Comparison of ENCODE assay signal across 1 cellular context in the genomic region with DNA sequence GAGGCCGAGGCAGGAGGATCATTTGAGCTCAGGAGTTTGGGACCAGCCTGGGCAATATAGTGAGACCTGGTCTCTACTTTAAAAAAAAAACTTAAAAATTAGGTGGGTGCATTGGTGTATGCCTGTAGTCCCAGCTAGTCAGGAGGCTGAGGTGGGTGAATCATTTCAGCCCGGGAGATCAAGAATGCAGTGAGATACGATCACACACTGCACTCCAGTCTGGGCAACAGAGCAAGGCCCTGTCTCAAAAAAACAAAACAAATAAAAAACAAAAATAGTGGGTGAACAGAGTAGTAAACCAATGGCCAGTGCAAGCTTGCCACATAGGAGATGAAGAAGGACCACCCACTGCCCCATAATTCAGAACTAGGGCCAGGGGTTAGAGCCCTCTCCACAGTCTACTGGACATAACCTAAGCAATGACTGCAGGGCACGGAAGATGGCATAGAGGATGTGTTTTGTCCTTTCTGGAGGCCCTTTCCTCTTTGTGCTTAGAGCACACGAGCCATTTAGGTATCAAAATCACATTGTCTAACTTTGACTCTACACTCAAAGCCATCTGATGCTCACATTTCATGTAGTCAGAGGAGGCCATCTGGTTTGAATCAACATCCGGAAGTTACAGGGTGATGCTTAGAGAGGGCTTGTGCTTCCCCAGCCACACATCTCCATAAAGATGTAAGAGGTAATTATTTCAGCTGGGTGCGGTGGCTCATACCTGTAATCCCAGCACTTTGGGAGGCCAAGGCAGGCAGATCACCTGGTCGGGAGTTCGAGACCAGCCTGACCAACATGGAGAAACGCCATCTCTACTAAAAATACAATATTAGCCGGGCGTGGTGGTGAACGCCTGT.
TF ChIP-seq lines count a peak whose summit lies in the region.

No MANE protein-coding gene starts in this region.

TF ChIP-seq in SK-N-SH treated with all-trans-retinoic acid at 6 μM for 48 hours, 23 proteins besides CTCF, POLR2A, EP300 and RAD21 (continued from another document):
- TF ChIP-seq, protein P1, sequence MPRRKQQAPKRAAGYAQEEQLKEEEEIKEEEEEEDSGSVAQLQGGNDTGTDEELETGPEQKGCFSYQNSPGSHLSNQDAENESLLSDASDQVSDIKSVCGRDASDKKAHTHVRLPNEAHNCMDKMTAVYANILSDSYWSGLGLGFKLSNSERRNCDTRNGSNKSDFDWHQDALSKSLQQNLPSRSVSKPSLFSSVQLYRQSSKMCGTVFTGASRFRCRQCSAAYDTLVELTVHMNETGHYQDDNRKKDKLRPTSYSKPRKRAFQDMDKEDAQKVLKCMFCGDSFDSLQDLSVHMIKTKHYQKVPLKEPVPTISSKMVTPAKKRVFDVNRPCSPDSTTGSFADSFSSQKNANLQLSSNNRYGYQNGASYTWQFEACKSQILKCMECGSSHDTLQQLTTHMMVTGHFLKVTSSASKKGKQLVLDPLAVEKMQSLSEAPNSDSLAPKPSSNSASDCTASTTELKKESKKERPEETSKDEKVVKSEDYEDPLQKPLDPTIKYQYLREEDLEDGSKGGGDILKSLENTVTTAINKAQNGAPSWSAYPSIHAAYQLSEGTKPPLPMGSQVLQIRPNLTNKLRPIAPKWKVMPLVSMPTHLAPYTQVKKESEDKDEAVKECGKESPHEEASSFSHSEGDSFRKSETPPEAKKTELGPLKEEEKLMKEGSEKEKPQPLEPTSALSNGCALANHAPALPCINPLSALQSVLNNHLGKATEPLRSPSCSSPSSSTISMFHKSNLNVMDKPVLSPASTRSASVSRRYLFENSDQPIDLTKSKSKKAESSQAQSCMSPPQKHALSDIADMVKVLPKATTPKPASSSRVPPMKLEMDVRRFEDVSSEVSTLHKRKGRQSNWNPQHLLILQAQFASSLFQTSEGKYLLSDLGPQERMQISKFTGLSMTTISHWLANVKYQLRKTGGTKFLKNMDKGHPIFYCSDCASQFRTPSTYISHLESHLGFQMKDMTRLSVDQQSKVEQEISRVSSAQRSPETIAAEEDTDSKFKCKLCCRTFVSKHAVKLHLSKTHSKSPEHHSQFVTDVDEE (CRISPR knock-in tag; IDR thresholded peaks at IDR 0.05), result no peak
- TF ChIP-seq, protein P2, sequence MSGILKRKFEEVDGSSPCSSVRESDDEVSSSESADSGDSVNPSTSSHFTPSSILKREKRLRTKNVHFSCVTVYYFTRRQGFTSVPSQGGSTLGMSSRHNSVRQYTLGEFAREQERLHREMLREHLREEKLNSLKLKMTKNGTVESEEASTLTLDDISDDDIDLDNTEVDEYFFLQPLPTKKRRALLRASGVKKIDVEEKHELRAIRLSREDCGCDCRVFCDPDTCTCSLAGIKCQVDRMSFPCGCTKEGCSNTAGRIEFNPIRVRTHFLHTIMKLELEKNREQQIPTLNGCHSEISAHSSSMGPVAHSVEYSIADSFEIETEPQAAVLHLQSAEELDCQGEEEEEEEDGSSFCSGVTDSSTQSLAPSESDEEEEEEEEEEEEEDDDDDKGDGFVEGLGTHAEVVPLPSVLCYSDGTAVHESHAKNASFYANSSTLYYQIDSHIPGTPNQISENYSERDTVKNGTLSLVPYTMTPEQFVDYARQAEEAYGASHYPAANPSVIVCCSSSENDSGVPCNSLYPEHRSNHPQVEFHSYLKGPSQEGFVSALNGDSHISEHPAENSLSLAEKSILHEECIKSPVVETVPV (CRISPR knock-in tag; IDR thresholded peaks at IDR 0.05), result no peak
- TF ChIP-seq ZFP3 (CRISPR knock-in tag; IDR thresholded peaks at IDR 0.05), result no peak
- no peak for TF ChIP-seq ZFP30 (CRISPR knock-in tag; IDR thresholded peaks at IDR 0.05)
- TF ChIP-seq TCF4 (CRISPR knock-in tag; IDR thresholded peaks at IDR 0.05; ENCODE audit: borderline replicate concordance), result 0 out of 2 replicates have a peak, but pooled peaks have one; percentile 21
